Comparison of ENCODE assay signal across 7 cellular contexts in genomic region chr1:57911427-57911826, GRCh38.
"Had no signal": no experiment of that assay in that cellular context is flagged by ENCODE, and none has a peak within 500 bp of the region (broad histone marks: within the 10 kb centered on the region; RNA-seq: fewer than 3 reads in every experiment).

No MANE protein-coding gene starts in this region.

- DNase-seq: GM23248, GOT3, H7, IMR-90 had no signal

- ATAC-seq: HCT116, K562 had no signal

- H3K9me3 ChIP-seq: HAP-1 had no signal

- H3K27ac ChIP-seq: GM23248 had no signal

- H3K36me3 ChIP-seq: HAP-1 had no signal

- H3K4me1 ChIP-seq: HAP-1 had no signal

- H3K4me3 ChIP-seq: GM23248, HAP-1, K562 had no signal
